ENCODE assay signal across 1 cellular context in the genomic region with DNA sequence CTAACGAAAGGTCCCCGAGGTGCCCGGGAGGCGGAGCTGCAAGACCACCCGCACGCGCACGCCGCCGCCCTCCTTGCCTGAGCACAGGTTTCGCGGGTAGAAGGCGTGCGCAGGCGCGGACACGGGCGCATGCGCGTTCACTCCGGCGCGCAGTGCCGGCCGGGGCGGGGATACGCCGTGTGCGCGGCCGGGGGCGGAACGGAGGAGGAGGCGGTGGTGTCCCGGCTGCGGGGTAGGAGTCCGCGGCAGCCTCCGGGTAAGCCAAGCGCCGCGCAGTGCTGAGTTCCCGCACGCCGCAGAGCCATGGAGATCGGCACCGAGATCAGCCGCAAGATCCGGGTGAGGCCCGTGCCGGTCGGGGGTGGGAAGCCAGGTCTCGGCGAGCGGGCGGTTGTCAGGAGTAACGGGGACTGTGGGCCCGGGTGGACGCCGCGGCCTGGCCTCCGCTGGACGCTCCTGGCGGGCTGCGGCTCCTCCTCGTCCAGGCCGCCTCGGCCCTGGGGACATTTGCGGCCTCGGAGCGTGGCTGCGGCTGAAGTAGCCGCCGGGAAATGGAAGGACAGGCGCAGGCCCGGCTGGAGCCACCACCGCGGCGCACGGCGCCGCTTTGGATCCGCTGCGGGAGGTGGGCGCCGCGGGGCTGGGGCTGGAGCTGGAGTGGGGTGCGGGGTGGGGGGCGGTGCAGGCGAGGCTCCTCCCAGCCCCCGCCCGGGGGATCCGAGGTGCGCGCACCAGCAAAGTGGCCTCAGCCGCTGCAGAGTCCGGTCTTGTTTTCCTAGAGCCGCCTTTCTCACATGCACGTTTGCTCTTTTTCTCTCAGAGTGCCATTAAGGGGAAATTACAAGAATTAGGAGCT.
TF ChIP-seq lines count a peak whose summit lies in the region.

A gene with protein sequence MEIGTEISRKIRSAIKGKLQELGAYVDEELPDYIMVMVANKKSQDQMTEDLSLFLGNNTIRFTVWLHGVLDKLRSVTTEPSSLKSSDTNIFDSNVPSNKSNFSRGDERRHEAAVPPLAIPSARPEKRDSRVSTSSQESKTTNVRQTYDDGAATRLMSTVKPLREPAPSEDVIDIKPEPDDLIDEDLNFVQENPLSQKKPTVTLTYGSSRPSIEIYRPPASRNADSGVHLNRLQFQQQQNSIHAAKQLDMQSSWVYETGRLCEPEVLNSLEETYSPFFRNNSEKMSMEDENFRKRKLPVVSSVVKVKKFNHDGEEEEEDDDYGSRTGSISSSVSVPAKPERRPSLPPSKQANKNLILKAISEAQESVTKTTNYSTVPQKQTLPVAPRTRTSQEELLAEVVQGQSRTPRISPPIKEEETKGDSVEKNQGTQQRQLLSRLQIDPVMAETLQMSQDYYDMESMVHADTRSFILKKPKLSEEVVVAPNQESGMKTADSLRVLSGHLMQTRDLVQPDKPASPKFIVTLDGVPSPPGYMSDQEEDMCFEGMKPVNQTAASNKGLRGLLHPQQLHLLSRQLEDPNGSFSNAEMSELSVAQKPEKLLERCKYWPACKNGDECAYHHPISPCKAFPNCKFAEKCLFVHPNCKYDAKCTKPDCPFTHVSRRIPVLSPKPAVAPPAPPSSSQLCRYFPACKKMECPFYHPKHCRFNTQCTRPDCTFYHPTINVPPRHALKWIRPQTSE (plus strand): TSS at position 207 of the 856 bp plus-strand sequence. CDS start 97 bp downstream, at position 304.

TF ChIP-seq in HEK293, 187 proteins besides CTCF, POLR2A, EP300 and RAD21 (continued from another document and continues in another):
- TF ChIP-seq, protein P1, sequence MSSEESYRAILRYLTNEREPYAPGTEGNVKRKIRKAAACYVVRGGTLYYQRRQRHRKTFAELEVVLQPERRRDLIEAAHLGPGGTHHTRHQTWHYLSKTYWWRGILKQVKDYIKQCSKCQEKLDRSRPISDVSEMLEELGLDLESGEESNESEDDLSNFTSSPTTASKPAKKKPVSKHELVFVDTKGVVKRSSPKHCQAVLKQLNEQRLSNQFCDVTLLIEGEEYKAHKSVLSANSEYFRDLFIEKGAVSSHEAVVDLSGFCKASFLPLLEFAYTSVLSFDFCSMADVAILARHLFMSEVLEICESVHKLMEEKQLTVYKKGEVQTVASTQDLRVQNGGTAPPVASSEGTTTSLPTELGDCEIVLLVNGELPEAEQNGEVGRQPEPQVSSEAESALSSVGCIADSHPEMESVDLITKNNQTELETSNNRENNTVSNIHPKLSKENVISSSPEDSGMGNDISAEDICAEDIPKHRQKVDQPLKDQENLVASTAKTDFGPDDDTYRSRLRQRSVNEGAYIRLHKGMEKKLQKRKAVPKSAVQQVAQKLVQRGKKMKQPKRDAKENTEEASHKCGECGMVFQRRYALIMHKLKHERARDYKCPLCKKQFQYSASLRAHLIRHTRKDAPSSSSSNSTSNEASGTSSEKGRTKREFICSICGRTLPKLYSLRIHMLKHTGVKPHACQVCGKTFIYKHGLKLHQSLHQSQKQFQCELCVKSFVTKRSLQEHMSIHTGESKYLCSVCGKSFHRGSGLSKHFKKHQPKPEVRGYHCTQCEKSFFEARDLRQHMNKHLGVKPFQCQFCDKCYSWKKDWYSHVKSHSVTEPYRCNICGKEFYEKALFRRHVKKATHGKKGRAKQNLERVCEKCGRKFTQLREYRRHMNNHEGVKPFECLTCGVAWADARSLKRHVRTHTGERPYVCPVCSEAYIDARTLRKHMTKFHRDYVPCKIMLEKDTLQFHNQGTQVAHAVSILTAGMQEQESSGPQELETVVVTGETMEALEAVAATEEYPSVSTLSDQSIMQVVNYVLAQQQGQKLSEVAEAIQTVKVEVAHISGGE (tag by site-specific recombination; conservative IDR thresholded peaks at IDR 0.05; ENCODE audit: low read depth) = no peak; the same call in none of the 2 replicates
- no peak for TF ChIP-seq ZNF140 (tag by site-specific recombination; IDR thresholded peaks at IDR 0.05)
- no peak for TF ChIP-seq ZNF433 (tag by site-specific recombination; IDR thresholded peaks at IDR 0.05; ENCODE audit: low read depth)
- TF ChIP-seq ZNF792 (tag by site-specific recombination; IDR thresholded peaks at IDR 0.05) = no peak
- peak; percentile 80 for TF ChIP-seq GLIS2 (tag by site-specific recombination; IDR thresholded peaks at IDR 0.05)
- TF ChIP-seq ZNF426 (tag by site-specific recombination; IDR thresholded peaks at IDR 0.05) = no peak
- no peak for TF ChIP-seq ZNF138 (tag by site-specific recombination; IDR thresholded peaks at IDR 0.05; ENCODE audit: borderline replicate concordance)
- no peak for TF ChIP-seq MZF1 (tag by site-specific recombination; IDR thresholded peaks at IDR 0.05; ENCODE audit: borderline replicate concordance)
- no peak for TF ChIP-seq ZNF585B (tag by site-specific recombination; IDR thresholded peaks at IDR 0.05)
- TF ChIP-seq ZNF558 (tag by site-specific recombination; IDR thresholded peaks at IDR 0.05) = no peak
- TF ChIP-seq ZNF791 (tag by site-specific recombination; IDR thresholded peaks at IDR 0.05) = no peak
- no peak for TF ChIP-seq BCL11A (tag by site-specific recombination; IDR thresholded peaks at IDR 0.05; ENCODE audit: low read depth)
- no peak for TF ChIP-seq ZNF658 (tag by site-specific recombination; IDR thresholded peaks at IDR 0.05)
- TF ChIP-seq YY1 (tag by site-specific recombination; IDR thresholded peaks at IDR 0.05) = peak; percentile 28; the same call in 1 of the 2 replicates
- no peak for TF ChIP-seq KLF1 (tag by site-specific recombination; IDR thresholded peaks at IDR 0.05)
- TF ChIP-seq ZNF76 (tag by site-specific recombination; IDR thresholded peaks at IDR 0.05; ENCODE audit: borderline replicate concordance, low read depth) = peak; percentile 34; the same call in 1 of the 2 replicates
- TF ChIP-seq, protein P2, sequence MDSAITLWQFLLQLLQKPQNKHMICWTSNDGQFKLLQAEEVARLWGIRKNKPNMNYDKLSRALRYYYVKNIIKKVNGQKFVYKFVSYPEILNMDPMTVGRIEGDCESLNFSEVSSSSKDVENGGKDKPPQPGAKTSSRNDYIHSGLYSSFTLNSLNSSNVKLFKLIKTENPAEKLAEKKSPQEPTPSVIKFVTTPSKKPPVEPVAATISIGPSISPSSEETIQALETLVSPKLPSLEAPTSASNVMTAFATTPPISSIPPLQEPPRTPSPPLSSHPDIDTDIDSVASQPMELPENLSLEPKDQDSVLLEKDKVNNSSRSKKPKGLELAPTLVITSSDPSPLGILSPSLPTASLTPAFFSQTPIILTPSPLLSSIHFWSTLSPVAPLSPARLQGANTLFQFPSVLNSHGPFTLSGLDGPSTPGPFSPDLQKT (IDR thresholded peaks at IDR 0.05; ENCODE audit: borderline replicate concordance, low read depth, low read length) = no peak
- TF ChIP-seq ZNF785 (tag by site-specific recombination; IDR thresholded peaks at IDR 0.05) = no peak
- no peak for TF ChIP-seq ZNF274 (IDR thresholded peaks at IDR 0.05; ENCODE audit: low read length)
- no peak for TF ChIP-seq ZNF274 (tag by site-specific recombination; IDR thresholded peaks at IDR 0.05; ENCODE audit: borderline replicate concordance)
- TF ChIP-seq ZNF626 (tag by site-specific recombination; IDR thresholded peaks at IDR 0.05) = no peak
- TF ChIP-seq ZNF10 (tag by site-specific recombination; IDR thresholded peaks at IDR 0.05) = no peak
- no peak for TF ChIP-seq ZNF549 (tag by site-specific recombination; IDR thresholded peaks at IDR 0.05)
- TF ChIP-seq ZNF184 (tag by site-specific recombination; IDR thresholded peaks at IDR 0.05) = no peak
- no peak for TF ChIP-seq ZNF670 (tag by site-specific recombination; IDR thresholded peaks at IDR 0.05; ENCODE audit: low read depth)
- TF ChIP-seq ZNF324 (tag by site-specific recombination; IDR thresholded peaks at IDR 0.05) = 0 out of 2 replicates have a peak, but pooled peaks have one; percentile 40
- TF ChIP-seq ZNF248 (tag by site-specific recombination; IDR thresholded peaks at IDR 0.05) = no peak
- TF ChIP-seq, protein P3, sequence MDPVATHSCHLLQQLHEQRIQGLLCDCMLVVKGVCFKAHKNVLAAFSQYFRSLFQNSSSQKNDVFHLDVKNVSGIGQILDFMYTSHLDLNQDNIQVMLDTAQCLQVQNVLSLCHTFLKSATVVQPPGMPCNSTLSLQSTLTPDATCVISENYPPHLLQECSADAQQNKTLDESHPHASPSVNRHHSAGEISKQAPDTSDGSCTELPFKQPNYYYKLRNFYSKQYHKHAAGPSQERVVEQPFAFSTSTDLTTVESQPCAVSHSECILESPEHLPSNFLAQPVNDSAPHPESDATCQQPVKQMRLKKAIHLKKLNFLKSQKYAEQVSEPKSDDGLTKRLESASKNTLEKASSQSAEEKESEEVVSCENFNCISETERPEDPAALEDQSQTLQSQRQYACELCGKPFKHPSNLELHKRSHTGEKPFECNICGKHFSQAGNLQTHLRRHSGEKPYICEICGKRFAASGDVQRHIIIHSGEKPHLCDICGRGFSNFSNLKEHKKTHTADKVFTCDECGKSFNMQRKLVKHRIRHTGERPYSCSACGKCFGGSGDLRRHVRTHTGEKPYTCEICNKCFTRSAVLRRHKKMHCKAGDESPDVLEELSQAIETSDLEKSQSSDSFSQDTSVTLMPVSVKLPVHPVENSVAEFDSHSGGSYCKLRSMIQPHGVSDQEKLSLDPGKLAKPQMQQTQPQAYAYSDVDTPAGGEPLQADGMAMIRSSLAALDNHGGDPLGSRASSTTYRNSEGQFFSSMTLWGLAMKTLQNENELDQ (tag by site-specific recombination; IDR thresholded peaks at IDR 0.05; ENCODE audit: low read depth) = no peak
- TF ChIP-seq ZNF677 (tag by site-specific recombination; IDR thresholded peaks at IDR 0.05) = no peak
- TF ChIP-seq, protein P4, sequence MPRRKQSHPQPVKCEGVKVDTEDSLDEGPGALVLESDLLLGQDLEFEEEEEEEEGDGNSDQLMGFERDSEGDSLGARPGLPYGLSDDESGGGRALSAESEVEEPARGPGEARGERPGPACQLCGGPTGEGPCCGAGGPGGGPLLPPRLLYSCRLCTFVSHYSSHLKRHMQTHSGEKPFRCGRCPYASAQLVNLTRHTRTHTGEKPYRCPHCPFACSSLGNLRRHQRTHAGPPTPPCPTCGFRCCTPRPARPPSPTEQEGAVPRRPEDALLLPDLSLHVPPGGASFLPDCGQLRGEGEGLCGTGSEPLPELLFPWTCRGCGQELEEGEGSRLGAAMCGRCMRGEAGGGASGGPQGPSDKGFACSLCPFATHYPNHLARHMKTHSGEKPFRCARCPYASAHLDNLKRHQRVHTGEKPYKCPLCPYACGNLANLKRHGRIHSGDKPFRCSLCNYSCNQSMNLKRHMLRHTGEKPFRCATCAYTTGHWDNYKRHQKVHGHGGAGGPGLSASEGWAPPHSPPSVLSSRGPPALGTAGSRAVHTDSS (tag by site-specific recombination; IDR thresholded peaks at IDR 0.05) = no peak
- TF ChIP-seq, protein P5, sequence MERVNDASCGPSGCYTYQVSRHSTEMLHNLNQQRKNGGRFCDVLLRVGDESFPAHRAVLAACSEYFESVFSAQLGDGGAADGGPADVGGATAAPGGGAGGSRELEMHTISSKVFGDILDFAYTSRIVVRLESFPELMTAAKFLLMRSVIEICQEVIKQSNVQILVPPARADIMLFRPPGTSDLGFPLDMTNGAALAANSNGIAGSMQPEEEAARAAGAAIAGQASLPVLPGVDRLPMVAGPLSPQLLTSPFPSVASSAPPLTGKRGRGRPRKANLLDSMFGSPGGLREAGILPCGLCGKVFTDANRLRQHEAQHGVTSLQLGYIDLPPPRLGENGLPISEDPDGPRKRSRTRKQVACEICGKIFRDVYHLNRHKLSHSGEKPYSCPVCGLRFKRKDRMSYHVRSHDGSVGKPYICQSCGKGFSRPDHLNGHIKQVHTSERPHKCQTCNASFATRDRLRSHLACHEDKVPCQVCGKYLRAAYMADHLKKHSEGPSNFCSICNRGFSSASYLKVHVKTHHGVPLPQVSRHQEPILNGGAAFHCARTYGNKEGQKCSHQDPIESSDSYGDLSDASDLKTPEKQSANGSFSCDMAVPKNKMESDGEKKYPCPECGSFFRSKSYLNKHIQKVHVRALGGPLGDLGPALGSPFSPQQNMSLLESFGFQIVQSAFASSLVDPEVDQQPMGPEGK (tag by site-specific recombination; IDR thresholded peaks at IDR 0.05) = peak; percentile 68
- TF ChIP-seq ZNF341 (tag by site-specific recombination; IDR thresholded peaks at IDR 0.05; ENCODE audit: low read depth) = peak; percentile 32; the same call in 1 of the 2 replicates
- TF ChIP-seq GFI1B (tag by site-specific recombination; IDR thresholded peaks at IDR 0.05) = no peak
- 0 out of 2 replicates have a peak, but pooled peaks have one; percentile 14 for TF ChIP-seq ZBTB17 (tag by site-specific recombination; IDR thresholded peaks at IDR 0.05)
- TF ChIP-seq, protein P6, sequence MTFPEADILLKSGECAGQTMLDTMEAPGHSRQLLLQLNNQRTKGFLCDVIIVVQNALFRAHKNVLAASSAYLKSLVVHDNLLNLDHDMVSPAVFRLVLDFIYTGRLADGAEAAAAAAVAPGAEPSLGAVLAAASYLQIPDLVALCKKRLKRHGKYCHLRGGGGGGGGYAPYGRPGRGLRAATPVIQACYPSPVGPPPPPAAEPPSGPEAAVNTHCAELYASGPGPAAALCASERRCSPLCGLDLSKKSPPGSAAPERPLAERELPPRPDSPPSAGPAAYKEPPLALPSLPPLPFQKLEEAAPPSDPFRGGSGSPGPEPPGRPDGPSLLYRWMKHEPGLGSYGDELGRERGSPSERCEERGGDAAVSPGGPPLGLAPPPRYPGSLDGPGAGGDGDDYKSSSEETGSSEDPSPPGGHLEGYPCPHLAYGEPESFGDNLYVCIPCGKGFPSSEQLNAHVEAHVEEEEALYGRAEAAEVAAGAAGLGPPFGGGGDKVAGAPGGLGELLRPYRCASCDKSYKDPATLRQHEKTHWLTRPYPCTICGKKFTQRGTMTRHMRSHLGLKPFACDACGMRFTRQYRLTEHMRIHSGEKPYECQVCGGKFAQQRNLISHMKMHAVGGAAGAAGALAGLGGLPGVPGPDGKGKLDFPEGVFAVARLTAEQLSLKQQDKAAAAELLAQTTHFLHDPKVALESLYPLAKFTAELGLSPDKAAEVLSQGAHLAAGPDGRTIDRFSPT (tag by site-specific recombination; IDR thresholded peaks at IDR 0.05) = no peak
- TF ChIP-seq TRIM28 (IDR thresholded peaks at IDR 0.05; ENCODE audit: borderline replicate concordance, low read length) = peak; percentile 34; the same call in 1 of the 2 replicates
- no peak for TF ChIP-seq ZNF174 (tag by site-specific recombination; IDR thresholded peaks at IDR 0.05)
- TF ChIP-seq ZNF660 (tag by site-specific recombination; IDR thresholded peaks at IDR 0.05) = no peak
- TF ChIP-seq SP7 (tag by site-specific recombination; IDR thresholded peaks at IDR 0.05) = peak; percentile 53; the same call in 1 of the 2 replicates
- no peak for TF ChIP-seq ZNF837 (tag by site-specific recombination; IDR thresholded peaks at IDR 0.05)
- TF ChIP-seq ZNF404 (tag by site-specific recombination; IDR thresholded peaks at IDR 0.05) = no peak
- TF ChIP-seq ZNF114 (tag by site-specific recombination; IDR thresholded peaks at IDR 0.05) = no peak
- TF ChIP-seq ZNF423 (tag by site-specific recombination; IDR thresholded peaks at IDR 0.05) = no peak
- TF ChIP-seq, protein P7, sequence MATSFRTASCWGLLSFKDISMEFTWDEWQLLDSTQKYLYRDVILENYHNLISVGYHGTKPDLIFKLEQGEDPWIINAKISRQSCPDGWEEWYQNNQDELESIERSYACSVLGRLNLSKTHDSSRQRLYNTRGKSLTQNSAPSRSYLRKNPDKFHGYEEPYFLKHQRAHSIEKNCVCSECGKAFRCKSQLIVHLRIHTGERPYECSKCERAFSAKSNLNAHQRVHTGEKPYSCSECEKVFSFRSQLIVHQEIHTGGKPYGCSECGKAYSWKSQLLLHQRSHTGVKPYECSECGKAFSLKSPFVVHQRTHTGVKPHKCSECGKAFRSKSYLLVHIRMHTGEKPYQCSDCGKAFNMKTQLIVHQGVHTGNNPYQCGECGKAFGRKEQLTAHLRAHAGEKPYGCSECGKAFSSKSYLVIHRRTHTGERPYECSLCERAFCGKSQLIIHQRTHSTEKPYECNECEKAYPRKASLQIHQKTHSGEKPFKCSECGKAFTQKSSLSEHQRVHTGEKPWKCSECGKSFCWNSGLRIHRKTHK (tag by site-specific recombination; IDR thresholded peaks at IDR 0.05) = no peak
- TF ChIP-seq ZNF514 (tag by site-specific recombination; IDR thresholded peaks at IDR 0.05) = no peak
